In the genomic region with DNA sequence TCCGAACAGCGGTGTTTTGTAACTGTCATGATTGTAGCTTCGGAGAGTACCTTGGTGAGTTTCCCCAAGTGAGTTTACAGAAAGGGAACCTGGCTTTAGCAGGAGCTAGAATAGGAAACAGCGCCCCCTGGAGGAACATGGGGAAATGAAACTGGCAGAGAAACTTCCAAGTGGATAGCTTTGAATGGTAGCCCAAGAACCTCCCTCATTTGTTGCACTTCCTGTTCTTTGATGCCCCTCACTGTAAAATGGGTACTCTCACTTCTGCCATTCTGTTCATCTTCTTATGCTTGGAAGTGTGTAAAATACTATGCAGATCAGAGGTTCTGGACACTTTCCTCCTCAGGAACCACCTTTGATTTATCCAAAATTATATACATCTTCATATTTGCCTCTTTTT, we compare ENCODE assay signal across 8 cellular contexts. TPM values are rescaled to one million over a fixed set of nuclear protein-coding genes. Genes with fewer than 3 reads are reported as not detected.
DNase-seq lines count a peak whose midpoint lies in the region; ATAC-seq and TF ChIP-seq lines count a peak whose summit lies in the region.

No MANE protein-coding gene starts in this region.

- H3K9ac ChIP-seq in adipocyte (ENCODE audit: low read length) = no peak overlapping the region

- H3K4me1 ChIP-seq in adipocyte (ENCODE audit: control insufficient read depth, insufficient read depth, low read length) (no peaks in the 10 kb centered on the region), gastrocnemius medialis (no peaks in the 10 kb centered on the region)

- H3K27ac ChIP-seq in gastrocnemius medialis = no peak overlapping the region

- H3K27me3 ChIP-seq in adipocyte (replicated peaks; ENCODE audit: control insufficient read depth, insufficient read depth, low read length) (peaks cover 10% of the 10 kb centered on the region), gastrocnemius medialis (no peaks in the 10 kb centered on the region)

- DNase-seq in DMS 273 (lab: John Stamatoyannopoulos, UW; ENCODE audit: unreplicated experiment) (peak; percentile 92), NCI-H1092 (lab: John Stamatoyannopoulos, UW) (peak; percentile 30), SW480 (ENCODE audit: low spot score) (peak; percentile 68), adipocyte (ENCODE audit: low read depth) (peak; percentile 90), hepatic stellate cell (ENCODE audit: low spot score) (peak; percentile 35), gastrocnemius medialis (peak; percentile 41 to 58)

- TF ChIP-seq CTCF in gastrocnemius medialis (IDR thresholded peaks at IDR 0.05 in 4 of 5, conservative IDR thresholded peaks at IDR 0.05 in 1 of 5) = peak; percentile 60 to 88 (median 78)

- no peak overlapping the region for H3K4me3 ChIP-seq in adipocyte (ENCODE audit: low read length)
- H3K4me3 ChIP-seq in gastrocnemius medialis = no peak overlapping the region

- in situ Hi-C loops in gastrocnemius medialis (cut with MboI; ENCODE audit: low sequenced_read_pairs in 4 of 4) = loop anchor here in 3 of 4 donors (5.0 to 10.0 kb wide), 4 partner anchors 114 to 816 kb away; no protein-coding TSS in a partner anchor

- ATAC-seq in GM21717 (IDR thresholded peaks at IDR 0.05; ENCODE audit: unreplicated experiment) = peak; percentile 85
- ATAC-seq in gastrocnemius medialis = peak; percentile 54 to 75
- no peak for ATAC-seq in GM18873 (IDR thresholded peaks at IDR 0.05; ENCODE audit: low FRiP score, unreplicated experiment)

- H3K36me3 ChIP-seq in adipocyte (ENCODE audit: control insufficient read depth, insufficient read depth, low read length, severe bottlenecking) = no peaks in the 10 kb centered on the region
- no peaks in the 10 kb centered on the region for H3K36me3 ChIP-seq in gastrocnemius medialis

- no peaks in the 10 kb centered on the region for H3K9me3 ChIP-seq in adipocyte (ENCODE audit: control insufficient read depth, low read length)
- H3K9me3 ChIP-seq in gastrocnemius medialis = no peaks in the 10 kb centered on the region

- no peak for TF ChIP-seq POLR2A in gastrocnemius medialis (IDR thresholded peaks at IDR 0.05)

- intact Hi-C loops in gastrocnemius medialis (cut with DNase I; ENCODE audit: low total_unique reads) = loop anchor here (1.0 kb wide), 2 partner anchors 60 to 118 kb away; no protein-coding TSS in a partner anchor

RNA-seq across cellular contexts. Expression of a gene that starts 36.2 kb away (rescaled TPM):
- total RNA-seq in gastrocnemius medialis = 1 to 10 TPM; 3.3 to 7.4 (median 5.5) TPM

RNA-seq across cellular contexts. Expression of a gene that starts 58.9 kb away (rescaled TPM):
- 1 to 10 TPM; 5.0 to 8.8 (median 7.6) TPM for total RNA-seq in gastrocnemius medialis

Comparison
In these comparisons a context has a peak if more than half of its experiments do, and no peak if none do; other contexts are left out.
1. DNase-seq: peak in every context shown above with its lines; median percentile 92 in DMS 273; 90 in adipocyte; 68 in SW480; 50 in gastrocnemius medialis; 35 in hepatic stellate cell; 30 in NCI-H1092.